Comparison of ENCODE assay signal across 9 cellular contexts in the genomic region with DNA sequence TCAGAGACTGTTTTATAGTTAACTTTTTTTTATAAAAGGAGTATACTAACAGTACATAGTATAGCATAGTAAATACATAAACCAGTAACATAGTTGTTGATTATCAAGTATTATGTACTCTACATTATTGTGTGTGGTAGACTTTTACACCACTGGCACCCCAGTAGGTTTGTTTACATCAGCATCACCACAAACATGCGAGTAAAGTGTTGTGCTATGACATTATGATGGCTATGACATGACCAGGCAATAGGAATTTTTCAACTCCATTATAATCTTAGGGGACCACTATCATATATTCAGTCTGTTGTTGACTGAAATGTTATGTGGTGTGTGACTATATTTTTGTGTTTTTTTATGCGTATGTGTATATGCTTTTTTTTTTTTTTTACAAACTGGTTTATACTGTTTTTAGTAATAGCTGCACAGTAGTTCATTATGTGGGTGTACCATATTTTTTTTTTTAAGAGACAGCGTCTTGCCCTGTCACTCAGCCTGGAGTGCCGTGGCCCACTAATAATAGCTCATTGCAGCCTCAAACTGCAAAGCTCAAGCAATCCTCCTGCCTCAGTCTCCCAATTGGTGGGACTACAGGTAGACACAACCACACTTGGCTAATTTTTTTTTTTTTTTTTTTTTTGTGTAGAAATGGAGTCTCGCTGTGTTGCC. TPM values are rescaled to one million over a fixed set of nuclear protein-coding genes. Genes with fewer than 3 reads are reported as not detected.
A peak's percentile ranks its signal among the peaks of the same experiment; 100 is the strongest.
DNase-seq lines count a peak whose midpoint lies in the region; ATAC-seq and TF ChIP-seq lines count a peak whose summit lies in the region.
"Had no signal": no experiment of that assay in that cellular context is flagged by ENCODE, and none has a peak within 500 bp of the region (broad histone marks: within the 10 kb centered on the region; RNA-seq: fewer than 3 reads in every experiment).

No MANE protein-coding gene starts in this region.

- TF ChIP-seq CTCF in NB4 (IDR thresholded peaks at IDR 0.05; ENCODE audit: low read depth, low read length) (no peak), dorsolateral prefrontal cortex (IDR thresholded peaks at IDR 0.05 in 54 of 56, conservative IDR thresholded peaks at IDR 0.05 in 2 of 56; ENCODE audit: low read depth in 1 of 56, partially characterized antibody in 56 of 56) (no peak), neural crest cell (conservative IDR thresholded peaks at IDR 0.05) (no peak)

- peak overlapping the region; percentile 88 for H3K27ac ChIP-seq in CD4-positive, alpha-beta memory T cell (ENCODE audit: low read depth, low read length)
- H3K27ac ChIP-seq in dorsolateral prefrontal cortex = peak overlapping the region in 1 of 59 donors; percentile 31

- no peak overlapping the region for H3K4me3 ChIP-seq in CD4-positive, alpha-beta memory T cell (ENCODE audit: low read length in 2 of 2)
- H3K4me3 ChIP-seq in NB4 (ENCODE audit: low read depth, low read length) = peak overlapping the region; percentile 94
- peak overlapping the region in 53 of 59 donors; percentile 17 to 100 (median 95) for H3K4me3 ChIP-seq in dorsolateral prefrontal cortex

- DNase-seq in CD4-positive, alpha-beta memory T cell = no peak
- DNase-seq in NB4 (ENCODE audit: low read depth) (no peak), dorsolateral prefrontal cortex (no peak), neural crest cell (ENCODE audit: low read depth, low spot score) (no peak), T-helper 9 cell (no peak), CD1c-positive myeloid dendritic cell (ENCODE audit: extremely low spot score) (no peak)
- DNase-seq: effector CD8-positive, alpha-beta T cell had no signal

- H3K36me3 ChIP-seq in CD4-positive, alpha-beta memory T cell (ENCODE audit: insufficient read depth, low read length) = peaks cover 11% of the 10 kb centered on the region

- no peaks in the 10 kb centered on the region for H3K9me3 Mint-ChIP-seq in CD4-positive, alpha-beta memory T cell
- H3K9me3 Mint-ChIP-seq in neural crest cell = no peaks in the 10 kb centered on the region

- peaks cover 20 to 46% (median 33%) of the 10 kb centered on the region in 4 donors for H3K4me1 Mint-ChIP-seq in CD4-positive, alpha-beta memory T cell
- peaks cover 20% of the 10 kb centered on the region for H3K4me1 Mint-ChIP-seq in neural crest cell

- peak overlapping the region; percentile 36 to 96 (median 92) for H3K4me3 Mint-ChIP-seq in CD4-positive, alpha-beta memory T cell
- H3K4me3 Mint-ChIP-seq in neural crest cell = peak overlapping the region; percentile 85

- ATAC-seq in GM21515 (IDR thresholded peaks at IDR 0.05; ENCODE audit: unreplicated experiment) (no peak), GM21528 (IDR thresholded peaks at IDR 0.05; ENCODE audit: low FRiP score, unreplicated experiment) (no peak)

- CTCF ChIA-PET in CD4-positive, alpha-beta memory T cell (lab: Charles Lee; ENCODE audit: partially characterized antibody) = interaction anchor here (1.0 to 8.6 kb wide), 5 partner anchors 13 to 197 kb away, joined by 3 to 135 read pairs (median 10); no protein-coding TSS in a partner anchor

- peak overlapping the region in 6 of 7 donors; percentile 4 to 77 (median 64) for H3K27ac Mint-ChIP-seq in CD4-positive, alpha-beta memory T cell
- no peak overlapping the region for H3K27ac Mint-ChIP-seq in neural crest cell (ENCODE audit: unreplicated experiment)

- H3K36me3 Mint-ChIP-seq in CD4-positive, alpha-beta memory T cell = peaks cover 13 to 27% of the 10 kb centered on the region in 2 donors
- H3K36me3 Mint-ChIP-seq in neural crest cell (ENCODE audit: low read depth) = peaks cover 2% of the 10 kb centered on the region

- no peaks in the 10 kb centered on the region for H3K27me3 Mint-ChIP-seq in CD4-positive, alpha-beta memory T cell
- no peaks in the 10 kb centered on the region for H3K27me3 Mint-ChIP-seq in neural crest cell (ENCODE audit: low read depth)

- no peak for TF ChIP-seq POLR2A in NB4 (IDR thresholded peaks at IDR 0.05; ENCODE audit: extremely low read depth, insufficient read length)

- intact Hi-C loops in CD4-positive, alpha-beta memory T cell (cut with micrococcal nuclease) = loop anchor here (2.0 to 5.0 kb wide), 4 partner anchors 15 to 1059 kb away; partner anchors contain the start of gene OXNAD1
- intact Hi-C loops in dorsolateral prefrontal cortex (cut with DNase I) = loop anchor here (2.0 to 10.0 kb wide), 8 partner anchors 57 to 1057 kb away; partner anchors contain the start of genes DPH3 (in 1 of the 2), OXNAD1 (in 1 of the 2), RBSN (in 1 of the 2) and SH3BP5 (in 1 of the 2)

- POLR2A ChIA-PET in CD4-positive, alpha-beta memory T cell (lab: Charles Lee; ENCODE audit: partially characterized antibody) = interaction anchor here (0.6 to 2.5 kb wide), 8 partner anchors 10 to 1309 kb away, joined by 3 to 14 read pairs (median 3); no protein-coding TSS in a partner anchor

- H3K9me3 ChIP-seq in CD4-positive, alpha-beta memory T cell (ENCODE audit: control insufficient read depth in 1 of 2, low read length in 2 of 2) = no peaks in the 10 kb centered on the region

- no peaks in the 10 kb centered on the region for H3K27me3 ChIP-seq in CD4-positive, alpha-beta memory T cell (ENCODE audit: insufficient read depth, low read length)
- no peaks in the 10 kb centered on the region for H3K27me3 ChIP-seq in dorsolateral prefrontal cortex

- H3K4me1 ChIP-seq in CD4-positive, alpha-beta memory T cell (ENCODE audit: insufficient read depth, low read length) = peaks cover 46% of the 10 kb centered on the region

RNA-seq across cellular contexts. Expression of gene CAPN7, which starts 1.9 kb away (rescaled TPM):
- 100 to 1,000 TPM in 1 of 2 experiments, 10 to 100 TPM in 1; 95.5 to 103 TPM for total RNA-seq in CD4-positive, alpha-beta memory T cell
- 10 to 100 TPM; 18.9 to 23.7 TPM for polyA plus RNA-seq in CD4-positive, alpha-beta memory T cell
- total RNA-seq in dorsolateral prefrontal cortex (10 to 100 TPM; 33.3 to 71.8 (median 46.0) TPM), neural crest cell (29.2 and 30.9 TPM in 2 replicates)

Comparison
In these comparisons a context has a peak if more than half of its experiments do, and no peak if none do; other contexts are left out.
1. H3K4me3 ChIP-seq: peak in NB4 (single experiment) and dorsolateral prefrontal cortex (53 of 59); none in CD4-positive, alpha-beta memory T cell (0 of 2).